ENCODE assay signal across 1 cellular context in genomic region chr16:67456383-67457140, GRCh38.
TF ChIP-seq lines count a peak whose summit lies in the region.

No MANE protein-coding gene starts in this region.

TF ChIP-seq in K562, 482 proteins besides CTCF, POLR2A, EP300 and RAD21:
- TF ChIP-seq GTF2B (IDR thresholded peaks at IDR 0.05; ENCODE audit: extremely low read depth, insufficient read length) (no peak), NCOA2 (IDR thresholded peaks at IDR 0.05; ENCODE audit: partially characterized antibody in 2 of 2) (no peak), NFIC (IDR thresholded peaks at IDR 0.05) (peak; percentile 48), ARHGAP35 (IDR thresholded peaks at IDR 0.05; ENCODE audit: partially characterized antibody) (no peak), BCL6 (CRISPR knock-in tag; IDR thresholded peaks at IDR 0.05) (no peak)
